ENCODE assay signal across 19 cellular contexts in the genomic region with DNA sequence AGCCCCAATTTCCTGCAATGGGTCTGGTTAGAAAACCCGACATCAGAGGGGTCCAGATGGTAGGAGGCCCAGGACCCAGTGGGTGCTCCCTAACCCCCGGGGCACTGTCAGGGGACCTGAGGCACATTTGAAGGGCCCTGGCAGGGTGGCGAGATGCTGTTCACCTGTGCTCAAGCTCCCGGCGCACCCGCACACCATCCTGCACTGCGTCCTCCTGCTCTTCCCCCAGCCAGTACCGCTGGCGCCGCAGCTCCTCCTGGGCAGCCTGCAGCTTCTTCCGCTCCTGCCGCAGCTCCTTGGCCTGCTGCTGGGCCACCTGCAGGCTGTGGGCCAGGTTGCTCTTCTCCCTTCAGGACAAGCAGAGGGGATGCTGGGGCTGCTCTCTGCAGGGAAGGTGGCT. TPM values are rescaled to one million over a fixed set of nuclear protein-coding genes. Genes with fewer than 3 reads are reported as not detected.
DNase-seq lines count a peak whose midpoint lies in the region; ATAC-seq and TF ChIP-seq lines count a peak whose summit lies in the region.
"Had no signal": no experiment of that assay in that cellular context is flagged by ENCODE, and none has a peak within 500 bp of the region (broad histone marks: within the 10 kb centered on the region; RNA-seq: fewer than 3 reads in every experiment).

No MANE protein-coding gene starts in this region.

- intact Hi-C loops in posterior vena cava (cut with DNase I): no loop called here
- intact Hi-C loops in activated CD4-positive, alpha-beta memory T cell treated with anti-CD3 and anti-CD28 coated beads for 36 hours (cut with micrococcal nuclease): no loop called here

- H3K4me3 Mint-ChIP-seq in activated naive CD8-positive, alpha-beta T cell treated with anti-CD3 and anti-CD28 coated beads, Interleukin-2, amount 10 ng/mL, durations not matched to agents 7 days and 5 days: no peak overlapping the region
- H3K4me3 Mint-ChIP-seq in activated naive CD8-positive, alpha-beta T cell treated with anti-CD3 and anti-CD28 coated beads, Interleukin-2, amount 50 U/mL, for 24 hours: no peak overlapping the region
- no peak overlapping the region for H3K4me3 Mint-ChIP-seq in chondrocyte (ENCODE audit: unreplicated experiment)
- H3K4me3 Mint-ChIP-seq in activated CD4-positive, alpha-beta memory T cell treated with anti-CD3 and anti-CD28 coated beads for 36 hours: no peak overlapping the region
- H3K4me3 Mint-ChIP-seq: CD4-positive, alpha-beta T cell; GM23338 had no signal

- CTCF ChIA-PET in activated CD4-positive, alpha-beta memory T cell treated with anti-CD3 and anti-CD28 coated beads for 36 hours (lab: Charles Lee): no interaction called here

- TF ChIP-seq CTCF in chondrocyte (IDR thresholded peaks at IDR 0.05): no peak

- H3K36me3 Mint-ChIP-seq in activated naive CD8-positive, alpha-beta T cell treated with anti-CD3 and anti-CD28 coated beads, Interleukin-2, amount 10 ng/mL, durations not matched to agents 7 days and 5 days: peaks cover 8% of the 10 kb centered on the region
- H3K36me3 Mint-ChIP-seq in activated naive CD8-positive, alpha-beta T cell treated with anti-CD3 and anti-CD28 coated beads, Interleukin-2, amount 50 U/mL, for 24 hours (ENCODE audit: low read depth): peaks cover 5% of the 10 kb centered on the region
- peaks cover 26% of the 10 kb centered on the region for H3K36me3 Mint-ChIP-seq in chondrocyte (ENCODE audit: low read depth)
- H3K36me3 Mint-ChIP-seq in activated CD4-positive, alpha-beta memory T cell treated with anti-CD3 and anti-CD28 coated beads for 36 hours: peaks cover 11% of the 10 kb centered on the region

- no peaks in the 10 kb centered on the region for H3K4me1 Mint-ChIP-seq in activated naive CD8-positive, alpha-beta T cell treated with anti-CD3 and anti-CD28 coated beads, Interleukin-2, amount 10 ng/mL, durations not matched to agents 7 days and 5 days
- peaks cover 4% of the 10 kb centered on the region for H3K4me1 Mint-ChIP-seq in activated naive CD8-positive, alpha-beta T cell treated with anti-CD3 and anti-CD28 coated beads, Interleukin-2, amount 50 U/mL, for 24 hours
- H3K4me1 Mint-ChIP-seq in chondrocyte (ENCODE audit: low read depth): no peaks in the 10 kb centered on the region
- H3K4me1 Mint-ChIP-seq in activated CD4-positive, alpha-beta memory T cell treated with anti-CD3 and anti-CD28 coated beads for 36 hours (ENCODE audit: low read depth): peaks cover 4% of the 10 kb centered on the region
- H3K4me1 Mint-ChIP-seq: GM23338 had no signal

- POLR2A ChIA-PET in activated naive CD8-positive, alpha-beta T cell treated with anti-CD3 and anti-CD28 coated beads, Interleukin-2, amount 10 ng/mL, durations not matched to agents 7 days and 5 days (lab: Charles Lee): no interaction called here
- POLR2A ChIA-PET in activated CD4-positive, alpha-beta memory T cell treated with anti-CD3 and anti-CD28 coated beads for 36 hours (lab: Charles Lee): interaction anchor here (0.6 kb wide), 1 partner anchor 399 kb away, joined by 4 read pairs; no protein-coding TSS in a partner anchor

- H3K27ac Mint-ChIP-seq in activated naive CD8-positive, alpha-beta T cell treated with anti-CD3 and anti-CD28 coated beads, Interleukin-2, amount 10 ng/mL, durations not matched to agents 7 days and 5 days: no peak overlapping the region
- H3K27ac Mint-ChIP-seq in activated naive CD8-positive, alpha-beta T cell treated with anti-CD3 and anti-CD28 coated beads, Interleukin-2, amount 50 U/mL, for 24 hours: no peak overlapping the region
- no peak overlapping the region for H3K27ac Mint-ChIP-seq in chondrocyte (ENCODE audit: unreplicated experiment)
- no peak overlapping the region for H3K27ac Mint-ChIP-seq in activated CD4-positive, alpha-beta memory T cell treated with anti-CD3 and anti-CD28 coated beads for 36 hours
- H3K27ac Mint-ChIP-seq: CD4-positive, alpha-beta T cell; GM23338 had no signal

- H3K9me3 Mint-ChIP-seq in activated naive CD8-positive, alpha-beta T cell treated with anti-CD3 and anti-CD28 coated beads, Interleukin-2, amount 10 ng/mL, durations not matched to agents 7 days and 5 days: no peaks in the 10 kb centered on the region
- H3K9me3 Mint-ChIP-seq in activated naive CD8-positive, alpha-beta T cell treated with anti-CD3 and anti-CD28 coated beads, Interleukin-2, amount 50 U/mL, for 24 hours: no peaks in the 10 kb centered on the region
- H3K9me3 Mint-ChIP-seq in chondrocyte (ENCODE audit: low read depth): no peaks in the 10 kb centered on the region
- no peaks in the 10 kb centered on the region for H3K9me3 Mint-ChIP-seq in activated CD4-positive, alpha-beta memory T cell treated with anti-CD3 and anti-CD28 coated beads for 36 hours
- H3K9me3 Mint-ChIP-seq: CD4-positive, alpha-beta T cell; GM23338 had no signal

- DNase-seq in activated naive CD8-positive, alpha-beta T cell treated with anti-CD3 and anti-CD28 coated beads, Interleukin-2, amount 10 ng/mL, durations not matched to agents 7 days and 5 days: peak; percentile 21
- DNase-seq in activated naive CD8-positive, alpha-beta T cell treated with anti-CD3 and anti-CD28 coated beads, Interleukin-2, amount 50 U/mL, for 24 hours: no peak
- DNase-seq in chondrocyte (ENCODE audit: low spot score): peak; percentile 76
- DNase-seq in posterior vena cava (ENCODE audit: low spot score): peak; percentile 78
- DNase-seq in stimulated activated CD4-positive, alpha-beta T cell treated with anti-CD3 and anti-CD28 coated beads, Interleukin-15, amount 100 ng/mL, for 24 hours: no peak
- no peak for DNase-seq in activated CD4-positive, alpha-beta memory T cell treated with anti-CD3 and anti-CD28 coated beads for 36 hours
- DNase-seq in activated gamma-delta T cell treated with Interleukin-2 at 50 U/mL for 16 hours: no peak
- DNase-seq: ACHN; C1 segment of cervical spinal cord; Calu3; CD4-positive, alpha-beta T cell; DMS 273 treated with DMSO at 0.1 percent for 48 hours; DMS79 had no signal

- H3K27me3 Mint-ChIP-seq in activated naive CD8-positive, alpha-beta T cell treated with anti-CD3 and anti-CD28 coated beads, Interleukin-2, amount 10 ng/mL, durations not matched to agents 7 days and 5 days: no peaks in the 10 kb centered on the region
- H3K27me3 Mint-ChIP-seq in activated naive CD8-positive, alpha-beta T cell treated with anti-CD3 and anti-CD28 coated beads, Interleukin-2, amount 50 U/mL, for 24 hours: no peaks in the 10 kb centered on the region
- H3K27me3 Mint-ChIP-seq in chondrocyte (ENCODE audit: low read depth): no peaks in the 10 kb centered on the region
- H3K27me3 Mint-ChIP-seq in activated CD4-positive, alpha-beta memory T cell treated with anti-CD3 and anti-CD28 coated beads for 36 hours: no peaks in the 10 kb centered on the region
- H3K27me3 Mint-ChIP-seq: CD4-positive, alpha-beta T cell had no signal

- no peak for ATAC-seq in activated naive CD8-positive, alpha-beta T cell treated with anti-CD3 and anti-CD28 coated beads, Interleukin-2, amount 10 ng/mL, durations not matched to agents 7 days and 5 days (ENCODE audit: low read depth)
- ATAC-seq in activated naive CD8-positive, alpha-beta T cell treated with anti-CD3 and anti-CD28 coated beads, Interleukin-2, amount 50 U/mL, for 24 hours: no peak
- no peak for ATAC-seq in HG03175 (IDR thresholded peaks at IDR 0.05; ENCODE audit: unreplicated experiment)
- ATAC-seq: GM12878, GM23338 had no signal

RNA-seq across cellular contexts. Expression of a gene that starts 36.0 kb away (rescaled TPM):
- 1,000 to 10,000 TPM; 3,257 to 3,430 TPM for total RNA-seq in activated naive CD8-positive, alpha-beta T cell treated with anti-CD3 and anti-CD28 coated beads, Interleukin-2, amount 10 ng/mL, durations not matched to agents 7 days and 5 days
- total RNA-seq in chondrocyte (1,438 to 1,620 TPM (median 1,579 TPM) in 3 replicates), posterior vena cava (over 10,000 TPM; 12,584 to 18,986 TPM)
- 1,000 to 10,000 TPM; 1,390 to 1,409 TPM for total RNA-seq in activated CD4-positive, alpha-beta memory T cell treated with anti-CD3 and anti-CD28 coated beads for 36 hours
- total RNA-seq: G401, GM23338, HT1080 had no signal

RNA-seq across cellular contexts. Expression of a gene that starts 37.6 kb away (rescaled TPM):
- 100 to 1,000 TPM; 110 to 111 TPM for total RNA-seq in activated naive CD8-positive, alpha-beta T cell treated with anti-CD3 and anti-CD28 coated beads, Interleukin-2, amount 10 ng/mL, durations not matched to agents 7 days and 5 days
- 49.1 to 53.4 TPM (median 51.7 TPM) in 3 replicates for total RNA-seq in chondrocyte
- total RNA-seq in posterior vena cava: 10 to 100 TPM; 30.5 to 42.9 TPM
- 10 to 100 TPM; 76.4 to 82.0 TPM for total RNA-seq in activated CD4-positive, alpha-beta memory T cell treated with anti-CD3 and anti-CD28 coated beads for 36 hours

RNA-seq across cellular contexts. Expression of a gene that starts 40.9 kb away (rescaled TPM):
- total RNA-seq in activated naive CD8-positive, alpha-beta T cell treated with anti-CD3 and anti-CD28 coated beads, Interleukin-2, amount 10 ng/mL, durations not matched to agents 7 days and 5 days: not detected
- total RNA-seq in chondrocyte (not detected in 3 replicates), posterior vena cava (not detected)
- total RNA-seq in activated CD4-positive, alpha-beta memory T cell treated with anti-CD3 and anti-CD28 coated beads for 36 hours: not detected
- total RNA-seq: A172; Calu3; CD4-positive, alpha-beta T cell; G401; HT1080 had no signal

Comparison
In these comparisons a context has a peak if more than half of its experiments do, and no peak if none do; other contexts are left out.
1. DNase-seq: peak in activated naive CD8-positive, alpha-beta T cell treated with anti-CD3 and anti-CD28 coated beads, Interleukin-2, amount 10 ng/mL, durations not matched to agents 7 days and 5 days (single experiment), chondrocyte (single experiment) and posterior vena cava (single experiment); none in activated naive CD8-positive, alpha-beta T cell treated with anti-CD3 and anti-CD28 coated beads, Interleukin-2, amount 50 U/mL, for 24 hours (single experiment), stimulated activated CD4-positive, alpha-beta T cell treated with anti-CD3 and anti-CD28 coated beads, Interleukin-15, amount 100 ng/mL, for 24 hours (single experiment), activated CD4-positive, alpha-beta memory T cell treated with anti-CD3 and anti-CD28 coated beads for 36 hours (single experiment) and activated gamma-delta T cell treated with Interleukin-2 at 50 U/mL for 16 hours (single experiment).